12 cellular contexts compared by ENCODE assay signal in genomic region chr17:59762826-59763374, GRCh38. TPM values are rescaled to one million over a fixed set of nuclear protein-coding genes. Genes with fewer than 3 reads are reported as not detected.
DNase-seq lines count a peak whose midpoint lies in the region; ATAC-seq and TF ChIP-seq lines count a peak whose summit lies in the region.
"Had no signal": no experiment of that assay in that cellular context is flagged by ENCODE, and none has a peak within 500 bp of the region (broad histone marks: within the 10 kb centered on the region; RNA-seq: fewer than 3 reads in every experiment).

No MANE protein-coding gene starts in this region.

- H3K56ac ChIP-seq in IMR-90 (ENCODE audit: extremely low read depth, insufficient read depth, low read length), result peak overlapping the region; percentile 89

- H3K79me1 ChIP-seq in IMR-90 (ENCODE audit: low read depth in 1 of 2, low read length in 2 of 2), result peaks cover 23 to 48% of the 10 kb centered on the region in 2 experiments

- BruUV-seq in IMR-90 (replicated peaks; lab: Mats Ljungman, UMichigan), result no TSS peak

- no peak overlapping the region; the same call in 1 of the 2 replicates for H3K14ac ChIP-seq in IMR-90 (replicated peaks; ENCODE audit: low read depth, low read length)

- no peak for TF ChIP-seq RAD21 in IMR-90 (IDR thresholded peaks at IDR 0.05; ENCODE audit: low read length)

- H3K27me3 Mint-ChIP-seq in activated naive CD8-positive, alpha-beta T cell treated with anti-CD3 and anti-CD28 coated beads, Interleukin-2, amount 50 U/mL, for 24 hours, result no peaks in the 10 kb centered on the region
- no peaks in the 10 kb centered on the region for H3K27me3 Mint-ChIP-seq in mesothelial cell of epicardium (ENCODE audit: low read depth)

- peak overlapping the region; percentile 97 for H3K27ac Mint-ChIP-seq in activated naive CD8-positive, alpha-beta T cell treated with anti-CD3 and anti-CD28 coated beads, Interleukin-2, amount 50 U/mL, for 24 hours
- peak overlapping the region; percentile 95 for H3K27ac Mint-ChIP-seq in mesothelial cell of epicardium

- H3K4me2 ChIP-seq in IMR-90 (ENCODE audit: low read depth, low read length), result peak overlapping the region; percentile 49; the same call in 1 of the 2 replicates

- peaks cover 4% of the 10 kb centered on the region for H3K9me3 Mint-ChIP-seq in activated naive CD8-positive, alpha-beta T cell treated with anti-CD3 and anti-CD28 coated beads, Interleukin-2, amount 50 U/mL, for 24 hours
- peaks cover 9% of the 10 kb centered on the region for H3K9me3 Mint-ChIP-seq in mesothelial cell of epicardium

- H3K27me3 ChIP-seq in ACC112 (ENCODE audit: insufficient read depth, low read length), result no peaks in the 10 kb centered on the region
- no peaks in the 10 kb centered on the region for H3K27me3 ChIP-seq in IMR-90 (ENCODE audit: control insufficient read depth, insufficient read depth, low read length)
- H3K27me3 ChIP-seq: Peyer's patch had no signal

- intact Hi-C loops in IMR-90 (cut with micrococcal nuclease), result loop anchor here (1.0 kb wide), 1 partner anchor 20 kb away; no protein-coding TSS in a partner anchor

- H3K4ac ChIP-seq in IMR-90 (ENCODE audit: low read depth, low read length), result peak overlapping the region; percentile 84; the same call in 1 of the 2 replicates

- H4K20me1 ChIP-seq in IMR-90 (ENCODE audit: insufficient read depth, low read length), result no peaks in the 10 kb centered on the region

- H3K4me3 Mint-ChIP-seq in activated naive CD8-positive, alpha-beta T cell treated with anti-CD3 and anti-CD28 coated beads, Interleukin-2, amount 50 U/mL, for 24 hours, result peak overlapping the region; percentile 65
- H3K4me3 Mint-ChIP-seq in mesothelial cell of epicardium, result no peak overlapping the region
- H3K4me3 Mint-ChIP-seq: CD14-positive monocyte had no signal

- no peak for TF ChIP-seq CTCF in IMR-90 (conservative IDR thresholded peaks at IDR 0.05; ENCODE audit: low read depth, low read length)
- TF ChIP-seq CTCF in mesothelial cell of epicardium (IDR thresholded peaks at IDR 0.05; ENCODE audit: unreplicated experiment), result no peak

- H3K79me2 ChIP-seq in ACC112 (ENCODE audit: control insufficient read depth, insufficient read depth, low read length, unreplicated experiment), result peaks cover 23% of the 10 kb centered on the region

- H3K36me3 Mint-ChIP-seq in activated naive CD8-positive, alpha-beta T cell treated with anti-CD3 and anti-CD28 coated beads, Interleukin-2, amount 50 U/mL, for 24 hours (ENCODE audit: low read depth), result peaks cover 47% of the 10 kb centered on the region
- H3K36me3 Mint-ChIP-seq in mesothelial cell of epicardium, result peaks cover 27% of the 10 kb centered on the region

- H3K4me3 ChIP-seq in ACC112 (ENCODE audit: low read depth, low read length) (peak overlapping the region; percentile 11; the same call in 1 of the 2 replicates), IMR-90 (ENCODE audit: insufficient read depth, low read depth, low read length) (no peak overlapping the region)
- H3K4me3 ChIP-seq: Peyer's patch had no signal

- peaks cover 46% of the 10 kb centered on the region for H3K4me1 ChIP-seq in ACC112 (ENCODE audit: control insufficient read depth, insufficient read depth, low read length, unreplicated experiment)
- H3K4me1 ChIP-seq in IMR-90 (ENCODE audit: control insufficient read depth, insufficient read depth, low read length), result peaks cover 22% of the 10 kb centered on the region
- H3K4me1 ChIP-seq: Peyer's patch had no signal

- no peak for ATAC-seq in IMR-90 (ENCODE audit: low read depth)
- ATAC-seq in activated naive CD8-positive, alpha-beta T cell treated with anti-CD3 and anti-CD28 coated beads, Interleukin-2, amount 50 U/mL, for 24 hours, result no peak

- H2AK9ac ChIP-seq in IMR-90 (replicated peaks; ENCODE audit: low read depth, low read length, poor library complexity), result no peak overlapping the region

- H2BK120ac ChIP-seq in IMR-90 (ENCODE audit: low read depth, low read length), result peak overlapping the region; percentile 88

- H4K5ac ChIP-seq in IMR-90 (ENCODE audit: low read depth, low read length), result no peak overlapping the region

- POLR2A ChIA-PET in IMR-90 (lab: Charles Lee; ENCODE audit: unreplicated experiment), result interaction anchor here (0.8 to 3.0 kb wide), 3 partner anchors 76 to 80 kb away, joined by 3 to 10 read pairs (median 3); no protein-coding TSS in a partner anchor

- H3K27ac ChIP-seq in ACC112 (ENCODE audit: low read depth, low read length) (peak overlapping the region; percentile 99), IMR-90 (ENCODE audit: insufficient read depth, low read length) (peak overlapping the region; percentile 70; the same call in 1 of the 2 replicates)

- H2AK5ac ChIP-seq in IMR-90 (ENCODE audit: low read depth, low read length), result no peak overlapping the region

- no peak overlapping the region for H3K23ac ChIP-seq in IMR-90 (ENCODE audit: low read depth, low read length)

- H3K18ac ChIP-seq in IMR-90 (ENCODE audit: low read depth, low read length), result peak overlapping the region; percentile 89

- peak overlapping the region; percentile 89; the same call in 1 of the 2 replicates for H2BK20ac ChIP-seq in IMR-90 (ENCODE audit: low read depth, low read length)

- DNase-seq in IMR-90 (no peak), mesothelial cell of epicardium (ENCODE audit: low spot score in 2 of 2, unreplicated experiment in 2 of 2) (no peak), GM19238 (ENCODE audit: insufficient read length, low spot score) (no peak), NCI-H2227 treated with DMSO at 0.1 percent for 48 hours (lab: John Stamatoyannopoulos, UW) (no peak), OCI-M1 (lab: John Stamatoyannopoulos, UW) (no peak), SKM-1 (lab: John Stamatoyannopoulos, UW; ENCODE audit: unreplicated experiment) (no peak)
- DNase-seq in activated naive CD8-positive, alpha-beta T cell treated with anti-CD3 and anti-CD28 coated beads, Interleukin-2, amount 50 U/mL, for 24 hours, result no peak
- DNase-seq: NCI-H1105, NCI-H446 treated with DMSO at 0.1 percent for 48 hours, Peyer's patch had no signal

- peaks cover 13% of the 10 kb centered on the region for H3K9me1 ChIP-seq in IMR-90 (ENCODE audit: insufficient read depth, low read length)

- CTCF ChIA-PET in IMR-90 (lab: Yijun Ruan, JAX), result no interaction called here

- no peaks in the 10 kb centered on the region for H3K9me3 ChIP-seq in IMR-90 (ENCODE audit: control insufficient read depth, insufficient read depth, low read length)
- H3K9me3 ChIP-seq: Peyer's patch had no signal

- H3K4me1 Mint-ChIP-seq in activated naive CD8-positive, alpha-beta T cell treated with anti-CD3 and anti-CD28 coated beads, Interleukin-2, amount 50 U/mL, for 24 hours, result peaks cover 76% of the 10 kb centered on the region
- peaks cover 27% of the 10 kb centered on the region for H3K4me1 Mint-ChIP-seq in mesothelial cell of epicardium

- in situ Hi-C loops in IMR-90 (cut with MboI; ENCODE audit: low sequenced_read_pairs), result no loop called here

- dilution Hi-C loops in IMR-90 (cut with HindIII; ENCODE audit: low sequenced_read_pairs, unreplicated experiment), result no loop called here

- H3K36me3 ChIP-seq in ACC112 (ENCODE audit: insufficient read depth, low read length) (peaks cover 24% of the 10 kb centered on the region), IMR-90 (ENCODE audit: control insufficient read depth, insufficient read depth, low read length) (peaks cover 6% of the 10 kb centered on the region)

- peak overlapping the region in 1 of 2 experiments; percentile 77; a peak in 1 of 4 replicates for H4K8ac ChIP-seq in IMR-90 (ENCODE audit: low read depth in 2 of 2, low read length in 2 of 2)

- H2BK5ac ChIP-seq in IMR-90 (ENCODE audit: low read depth, low read length, poor library complexity, severe bottlenecking), result peak overlapping the region; percentile 95

- no peak for TF ChIP-seq POLR2A in IMR-90 (IDR thresholded peaks at IDR 0.05; ENCODE audit: low read depth, low read length)

- H4K91ac ChIP-seq in IMR-90 (ENCODE audit: insufficient read depth, low read depth, low read length), result peak overlapping the region; percentile 80; the same call in 1 of the 2 replicates

- no peak overlapping the region for H2BK15ac ChIP-seq in IMR-90 (ENCODE audit: low read depth, low read length)

- H2AFZ ChIP-seq in ACC112 (ENCODE audit: low read length, unreplicated experiment) (no peak overlapping the region), IMR-90 (replicated peaks; ENCODE audit: low read length, poor library complexity) (no peak overlapping the region)

- no peak overlapping the region for H3K9ac ChIP-seq in IMR-90 (ENCODE audit: low read depth, low read length)

TF ChIP-seq in IMR-90, 13 proteins besides CTCF, POLR2A, EP300 and RAD21 (continues in another document):
- TF ChIP-seq RCOR1 (IDR thresholded peaks at IDR 0.05; ENCODE audit: insufficient replicate concordance, low read length), result no peak
- TF ChIP-seq NFE2L2 (IDR thresholded peaks at IDR 0.05; ENCODE audit: low read depth, low read length), result no peak
- no peak for TF ChIP-seq MAZ (IDR thresholded peaks at IDR 0.05; ENCODE audit: borderline replicate concordance, low read depth, low read length)
- no peak for TF ChIP-seq SMC3 (IDR thresholded peaks at IDR 0.05; ENCODE audit: low read depth, low read length)
- TF ChIP-seq RFX5 (IDR thresholded peaks at IDR 0.05; ENCODE audit: low read depth, low read length), result no peak
- TF ChIP-seq CEBPB (IDR thresholded peaks at IDR 0.05; ENCODE audit: low read depth, low read length), result no peak
- TF ChIP-seq MXI1 (IDR thresholded peaks at IDR 0.05; ENCODE audit: borderline replicate concordance, low read depth, low read length), result no peak
- TF ChIP-seq BHLHE40 (IDR thresholded peaks at IDR 0.05; ENCODE audit: low read depth, low read length), result no peak
- no peak for TF ChIP-seq ELK1 (IDR thresholded peaks at IDR 0.05; ENCODE audit: borderline replicate concordance, low read depth, low read length)

RNA-seq across cellular contexts. Expression of gene VMP1, which starts 55.4 kb away (rescaled TPM):
- total RNA-seq in IMR-90 (2012; rRNA removed) (197 and 272 TPM in 2 replicates), mesothelial cell of epicardium (207 to 208 TPM (median 208 TPM) in 3 replicates)
- polyA plus RNA-seq in IMR-90 (2012; rRNA removed), result 59.9 and 89.8 TPM in 2 replicates
- 9.5 and 20.9 TPM in 2 replicates for polyA plus RNA-seq in IMR-90 (2012; cell fraction: cytosol; rRNA removed)
- 28.0 and 437 TPM in 2 replicates for polyA plus RNA-seq in IMR-90 (2012; cell fraction: nucleus; rRNA removed; ENCODE audit: low replicate concordance)

RNA-seq across cellular contexts. Expression of gene PTRH2, which starts 55.7 kb away (rescaled TPM):
- total RNA-seq in IMR-90 (2012; rRNA removed) (24.9 and 41.7 TPM in 2 replicates), mesothelial cell of epicardium (22.5 to 24.7 TPM (median 24.4 TPM) in 3 replicates)
- 45.7 and 49.7 TPM in 2 replicates for polyA plus RNA-seq in IMR-90 (2012; rRNA removed)
- polyA plus RNA-seq in IMR-90 (2012; cell fraction: cytosol; rRNA removed), result 16.5 and 31.5 TPM in 2 replicates
- 4.6 and 33.1 TPM in 2 replicates for polyA plus RNA-seq in IMR-90 (2012; cell fraction: nucleus; rRNA removed; ENCODE audit: low replicate concordance)
